Comparison of ENCODE assay signal across 16 cellular contexts in the genomic region with DNA sequence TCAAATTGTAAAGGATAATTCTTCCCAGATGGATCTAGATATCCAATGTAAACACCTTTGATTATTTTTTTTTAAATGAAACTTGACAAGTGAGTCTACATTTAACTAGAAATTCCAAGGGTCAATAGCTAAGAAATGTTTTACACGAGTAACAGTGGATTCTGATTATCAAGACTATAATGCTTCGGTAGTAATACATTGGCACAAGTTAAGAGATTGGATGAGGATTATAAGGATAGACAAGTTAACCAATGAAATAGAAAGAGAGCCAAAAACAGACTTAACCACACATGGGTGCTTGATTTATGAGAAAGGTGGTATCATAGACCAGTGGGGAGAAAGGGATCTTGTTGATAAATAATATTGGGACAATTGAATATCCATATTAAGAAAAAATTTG. TPM values are rescaled to one million over a fixed set of nuclear protein-coding genes. Genes with fewer than 3 reads are reported as not detected.
DNase-seq lines count a peak whose midpoint lies in the region; TF ChIP-seq lines count a peak whose summit lies in the region.
"Had no signal": no experiment of that assay in that cellular context is flagged by ENCODE, and none has a peak within 500 bp of the region (broad histone marks: within the 10 kb centered on the region; RNA-seq: fewer than 3 reads in every experiment).

No MANE protein-coding gene starts in this region.

- no peak overlapping the region for H2BK12ac ChIP-seq in mesenchymal stem cell (ENCODE audit: low read length in 2 of 2)

- no peak overlapping the region for H2AFZ ChIP-seq in mesenchymal stem cell (ENCODE audit: low read depth, low read length)

- H3K4me2 ChIP-seq in mesenchymal stem cell (ENCODE audit: low read length, poor library complexity, severe bottlenecking) = no peak overlapping the region

- peak; percentile 54 for DNase-seq in HT-29 (ENCODE audit: low spot score)
- peak; percentile 21 for DNase-seq in cerebellar cortex (ENCODE audit: low spot score)
- no peak for DNase-seq in mesenchymal stem cell
- DNase-seq in mesenteric fat pad (ENCODE audit: low spot score) = no peak
- no peak for DNase-seq in substantia nigra (lab: John Stamatoyannopoulos, UW)
- no peak for DNase-seq in cardiac septum (ENCODE audit: low spot score)
- no peak for DNase-seq in H7
- DNase-seq: 8988T; AML-193; C1 segment of cervical spinal cord; CD8-positive, alpha-beta T cell; DMS79; Karpas-422; NCI-H1694 treated with DMSO at 0.1 percent for 48 hours had no signal

- no peak for TF ChIP-seq CTCF in 22Rv1 (IDR thresholded peaks at IDR 0.05)

- H3K9ac ChIP-seq in mesenchymal stem cell (ENCODE audit: low read length) = no peak overlapping the region

- H3K4me3 ChIP-seq in mesenchymal stem cell (ENCODE audit: insufficient read depth in 1 of 2, low read depth in 1 of 2, low read length in 2 of 2) = no peak overlapping the region
- H3K4me3 ChIP-seq in H7 (ENCODE audit: insufficient read depth, low read depth, low read length) = no peak overlapping the region
- H3K4me3 ChIP-seq: SJSA1 had no signal

- no peak overlapping the region for H2BK5ac ChIP-seq in mesenchymal stem cell (ENCODE audit: low read depth, low read length, poor library complexity, severe bottlenecking)

- H2BK15ac ChIP-seq in mesenchymal stem cell (ENCODE audit: low read depth, poor library complexity, severe bottlenecking) = no peak overlapping the region

- H3K18ac ChIP-seq in mesenchymal stem cell (ENCODE audit: low read depth in 1 of 2, low read length in 2 of 2) = no peak overlapping the region

- H3K4me1 ChIP-seq in mesenchymal stem cell (ENCODE audit: control insufficient read depth, insufficient read depth, low read depth, low read length) = peaks cover 2% of the 10 kb centered on the region

- no peak overlapping the region for H3K23ac ChIP-seq in mesenchymal stem cell (ENCODE audit: low read length in 2 of 2)

- no peak overlapping the region for H3K4ac ChIP-seq in mesenchymal stem cell (ENCODE audit: low read depth in 1 of 2, low read length in 2 of 2)

- no peaks in the 10 kb centered on the region for H3K9me3 ChIP-seq in mesenchymal stem cell (ENCODE audit: control insufficient read depth, low read length)
- H3K9me3 ChIP-seq: SJSA1 had no signal

- no peak overlapping the region for H4K8ac ChIP-seq in mesenchymal stem cell (ENCODE audit: low read length)

- H4K91ac ChIP-seq in mesenchymal stem cell (ENCODE audit: low read length) = no peak overlapping the region

- H3K14ac ChIP-seq in mesenchymal stem cell (ENCODE audit: low read length in 2 of 2) = no peak overlapping the region

- no peak overlapping the region for H2AK5ac ChIP-seq in mesenchymal stem cell (ENCODE audit: low read length, severe bottlenecking)

- H3K36me3 ChIP-seq in mesenchymal stem cell (ENCODE audit: control insufficient read depth in 1 of 2, insufficient read depth in 2 of 2, low read depth in 1 of 2, low read length in 2 of 2) (no peaks in the 10 kb centered on the region), H7 (replicated peaks; ENCODE audit: control insufficient read depth, insufficient read depth, low read length) (no peaks in the 10 kb centered on the region)
- H3K36me3 ChIP-seq: SJSA1 had no signal

- peaks cover 3% of the 10 kb centered on the region for H3K79me1 ChIP-seq in mesenchymal stem cell (replicated peaks; ENCODE audit: low read length, poor library complexity, severe bottlenecking)

- no peak overlapping the region for H2BK120ac ChIP-seq in mesenchymal stem cell (ENCODE audit: low read depth, low read length)

- H3K27ac ChIP-seq in 22Rv1 = peak overlapping the region; percentile 87
- peak overlapping the region; percentile 44 for H3K27ac ChIP-seq in mesenchymal stem cell (ENCODE audit: low read length, poor library complexity, severe bottlenecking)
- H3K27ac ChIP-seq in substantia nigra (ENCODE audit: low read depth, low read length, poor library complexity, severe bottlenecking) = no peak overlapping the region
- H3K27ac ChIP-seq: SJSA1 had no signal

- WGBS in mesenchymal stem cell = 96% methylated on average over 2 of the region's 2 CpGs

- H3K27me3 ChIP-seq in mesenchymal stem cell (ENCODE audit: control insufficient read depth in 1 of 2, insufficient read depth in 1 of 2, low read length in 2 of 2) = no peaks in the 10 kb centered on the region
- H3K27me3 ChIP-seq in H7 (ENCODE audit: control insufficient read depth, insufficient read depth, low read length) = no peaks in the 10 kb centered on the region
- H3K27me3 ChIP-seq: SJSA1 had no signal

- intact Hi-C loops in cardiac septum (cut with DNase I) = loop anchor here (5.0 kb wide), 1 partner anchor 358 kb away; no protein-coding TSS in a partner anchor

RNA-seq across cellular contexts. Expression of gene PCED1B, which starts 40.3 kb away (rescaled TPM):
- total RNA-seq in HT-29 (2014; rRNA removed; shearing (Covaris generic)) = 3.0 and 4.8 TPM in 2 replicates
- 3.0 TPM for polyA plus RNA-seq in mesenchymal stem cell (2013, experiment 1 of 2)
- 2.4 TPM for polyA plus RNA-seq in mesenchymal stem cell (2013, experiment 2 of 2)
- total RNA-seq in mesenteric fat pad (6.1 TPM), cardiac septum (1.9 TPM)
- total RNA-seq in H7 (2014; rRNA removed; shearing (Covaris generic)) = 4.8 and 5.8 TPM in 2 replicates

RNA-seq across cellular contexts. Expression of gene AMIGO2, which starts 40.7 kb away (rescaled TPM):
- total RNA-seq in HT-29 (2014; rRNA removed; shearing (Covaris generic)) = 24.3 and 26.2 TPM in 2 replicates
- polyA plus RNA-seq in mesenchymal stem cell (2013, experiment 1 of 2) = 13.2 TPM
- polyA plus RNA-seq in mesenchymal stem cell (2013, experiment 2 of 2) = 13.5 TPM
- 16.4 TPM for total RNA-seq in mesenteric fat pad
- total RNA-seq in cardiac septum = 1.3 TPM
- 10.3 and 15.3 TPM in 2 replicates for total RNA-seq in H7 (2014; rRNA removed; shearing (Covaris generic))

Comparison
In these comparisons a context has a peak if more than half of its experiments do, and no peak if none do; other contexts are left out.
1. DNase-seq: peak in HT-29 (single experiment) and cerebellar cortex (single experiment); none in mesenchymal stem cell (single experiment), mesenteric fat pad (single experiment), substantia nigra (0 of 49), cardiac septum (single experiment) and H7 (single experiment).